Comparison of ENCODE assay signal across 28 cellular contexts in the genomic region with DNA sequence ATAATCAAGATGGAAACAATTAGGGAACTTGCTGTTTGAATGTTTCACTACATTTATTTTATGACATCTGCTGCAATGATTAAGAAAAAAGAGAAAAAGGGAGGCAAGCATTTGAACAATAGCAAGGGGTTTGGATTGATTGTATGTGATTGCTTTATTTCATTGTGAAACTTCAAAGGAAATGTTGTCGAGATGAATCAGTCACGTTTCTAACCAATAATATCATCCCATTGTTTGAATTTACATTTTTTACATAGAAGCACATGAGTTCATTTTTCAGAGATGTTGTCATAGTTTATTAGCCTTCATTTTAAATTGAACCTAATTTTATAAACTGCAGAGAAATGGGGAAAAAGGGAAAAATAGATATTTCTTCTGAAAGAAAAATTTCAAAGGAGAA.
"Had no signal": no experiment of that assay in that cellular context is flagged by ENCODE, and none has a peak within 500 bp of the region (broad histone marks: within the 10 kb centered on the region; RNA-seq: fewer than 3 reads in every experiment).

No MANE protein-coding gene starts in this region.

- H3K4me3 ChIP-seq: ascending aorta, cardiac muscle cell, colonic mucosa, esophagus squamous epithelium, gastrocnemius medialis, mucosa of descending colon, prostate gland, thyroid gland, upper lobe of left lung, vagina had no signal

- DNase-seq: activated CD4-positive, alpha-beta T cell treated with anti-CD3 and anti-CD28 coated beads for 4 hours; activated CD4-positive, alpha-beta T cell treated with anti-CD3 and anti-CD28 coated beads, Interleukin-2, amount 50 U/mL, for 4 hours; activated naive CD4-positive, alpha-beta T cell treated with Interleukin-2 at 50 U/mL for 16 hours; activated naive CD8-positive, alpha-beta T cell treated with anti-CD3 and anti-CD28 coated beads for 36 hours; activated T-cell treated with anti-CD3 and anti-CD28 coated beads for 4 hours; activated T-cell treated with anti-CD3 and anti-CD28 coated beads, Interleukin-2, amount 50 U/mL, for 72 hours; cerebellar nuclear complex; colonic mucosa; effector CD8-positive, alpha-beta T cell; esophagus squamous epithelium; gastrocnemius medialis; glutamatergic neuron; left cardiac atrium; left ventricle myocardium superior; mucosa of descending colon; retina; small intestine; stimulated activated CD4-positive, alpha-beta T cell treated with anti-CD3 and anti-CD28 coated beads, Interleukin-1b, Interleukin-23, amount 100 ng/mL, for 48 hours; stimulated activated CD4-positive, alpha-beta T cell treated with anti-CD3 and anti-CD28 coated beads, Interleukin-4, amount 100 ng/mL, for 4 hours; stimulated activated CD8-positive, alpha-beta memory T cell treated with anti-CD3 and anti-CD28 coated beads, Interleukin-4, amount 100 ng/mL, for 48 hours; stimulated activated naive CD8-positive, alpha-beta T cell treated with anti-CD3 and anti-CD28 coated beads, Interleukin-15, amount 100 ng/mL, for 72 hours; substantia nigra; thyroid gland; upper lobe of left lung had no signal
